ENCODE assay signal across 11 cellular contexts in genomic region chr12:128798543-128799341, GRCh38. TPM values are rescaled to one million over a fixed set of nuclear protein-coding genes. Genes with fewer than 3 reads are reported as not detected.
DNase-seq lines count a peak whose midpoint lies in the region; ATAC-seq, FAIRE-seq and TF ChIP-seq lines count a peak whose summit lies in the region.
"Had no signal": no experiment of that assay in that cellular context is flagged by ENCODE, and none has a peak within 500 bp of the region (broad histone marks: within the 10 kb centered on the region; RNA-seq: fewer than 3 reads in every experiment).

No MANE protein-coding gene starts in this region.

- no peak overlapping the region for H3K4me3 ChIP-seq in right lobe of liver
- H3K4me3 ChIP-seq in HepG2 (replicated peaks in 1 of 3; ENCODE audit: insufficient read depth in 1 of 3, low read depth in 2 of 3, low read length in 3 of 3), result no peak overlapping the region
- H3K4me3 ChIP-seq in kidney epithelial cell (ENCODE audit: low read depth, low read length), result no peak overlapping the region
- H3K4me3 ChIP-seq: vagina had no signal

- H3K9ac ChIP-seq in HepG2 (ENCODE audit: insufficient read depth, low read depth, low read length), result no peak overlapping the region

- H4K20me1 ChIP-seq in HepG2 (ENCODE audit: insufficient read depth, low read length), result 0 out of 2 replicates have a peak, but pooled peaks cover 6% of the 10 kb centered on the region

- 84% methylated on average over 11 of the region's 23 CpGs for WGBS in right lobe of liver (ENCODE audit: insufficient coverage, low coverage, low lambda C conversion rate, missing lambda C conversion rate)
- WGBS in HepG2 (ENCODE audit: low lambda C conversion rate), result 89% methylated on average over 19 of the region's 23 CpGs

- H3K36me3 ChIP-seq in right lobe of liver (peaks cover 8 to 64% (median 21%) of the 10 kb centered on the region in 4 donors), HepG2 (replicated peaks in 1 of 2; ENCODE audit: control insufficient read depth in 1 of 2, insufficient read depth in 2 of 2, low read length in 2 of 2) (peaks cover 41 to 84% of the 10 kb centered on the region in 2 experiments), kidney epithelial cell (ENCODE audit: control insufficient read depth, insufficient read depth, low read length) (peaks cover 4% of the 10 kb centered on the region)

- H3K9me3 ChIP-seq in right lobe of liver (no peaks in the 10 kb centered on the region), HepG2 (ENCODE audit: low read length) (no peaks in the 10 kb centered on the region)
- H3K9me3 ChIP-seq: vagina had no signal

- H3K27me3 ChIP-seq in right lobe of liver (no peaks in the 10 kb centered on the region), HepG2 (ENCODE audit: control insufficient read depth in 1 of 2, insufficient read depth in 2 of 2, low read length in 2 of 2) (no peaks in the 10 kb centered on the region), kidney epithelial cell (ENCODE audit: control insufficient read depth, insufficient read depth, low read length) (no peaks in the 10 kb centered on the region)
- H3K27me3 ChIP-seq: vagina had no signal

- DNase-seq in right lobe of liver, result no peak
- no peak for DNase-seq in HepG2 (ENCODE audit: low spot score)
- DNase-seq in kidney epithelial cell (ENCODE audit: low read depth), result no peak
- DNase-seq in MV-4-11 (lab: John Stamatoyannopoulos, UW), result no peak
- DNase-seq in NCI-H2196 (lab: John Stamatoyannopoulos, UW; ENCODE audit: unreplicated experiment), result no peak
- no peak for DNase-seq in H54 (ENCODE audit: insufficient read length, low spot score)
- DNase-seq: AML-193, NCI-H1092 had no signal

- BruUV-seq in HepG2 (replicated peaks; lab: Mats Ljungman, UMichigan), result no TSS peak

- peaks cover 6% of the 10 kb centered on the region for H3K79me2 ChIP-seq in HepG2 (ENCODE audit: insufficient read depth, low read length)

- no peaks in the 10 kb centered on the region for H3K4me1 ChIP-seq in right lobe of liver
- no peaks in the 10 kb centered on the region for H3K4me1 ChIP-seq in HepG2 (ENCODE audit: insufficient read depth, low read length)
- H3K4me1 ChIP-seq: vagina had no signal

- FAIRE-seq in HepG2 (lab: Jason Lieb, UNC) (no peak), H54 (lab: Jason Lieb, UNC) (no peak)

- ATAC-seq in right lobe of liver, result no peak
- ATAC-seq in HepG2, result no peak
- ATAC-seq in HG03432 (IDR thresholded peaks at IDR 0.05; ENCODE audit: unreplicated experiment), result no peak

- POLR2A ChIA-PET in HepG2 (lab: Yijun Ruan, JAX), result no interaction called here

- H3K27ac ChIP-seq in right lobe of liver, result no peak overlapping the region
- H3K27ac ChIP-seq in HepG2 (ENCODE audit: extremely low read length, insufficient read depth, low read length), result no peak overlapping the region
- H3K27ac ChIP-seq: vagina had no signal

- TF ChIP-seq CTCF in right lobe of liver (IDR thresholded peaks at IDR 0.05) (peak in 3 of 4 donors; percentile 5 to 24 (median 12)), HepG2 (CRISPR knock-in tag; IDR thresholded peaks at IDR 0.05) (no peak), LNCAP (IDR thresholded peaks at IDR 0.05) (peak; percentile 44), kidney epithelial cell (IDR thresholded peaks at IDR 0.05; ENCODE audit: insufficient read depth, low read length, poor library complexity, severe bottlenecking) (peak; percentile 2)

- no peak overlapping the region for H2AFZ ChIP-seq in HepG2 (ENCODE audit: low read length)

- no peak for TF ChIP-seq RAD21 in HepG2 (CRISPR knock-in tag; IDR thresholded peaks at IDR 0.05)

- TF ChIP-seq EP300 in HepG2 (IDR thresholded peaks at IDR 0.05; ENCODE audit: low read depth in 2 of 2, low read length in 2 of 2) (no peak), HepG2 (CRISPR knock-in tag; IDR thresholded peaks at IDR 0.05; ENCODE audit: borderline replicate concordance) (no peak)

- intact Hi-C loops in right lobe of liver (cut with DNase I) (no loop called here), HepG2 (cut with micrococcal nuclease; ENCODE audit: unreplicated experiment) (no loop called here)

- TF ChIP-seq POLR2A in right lobe of liver (IDR thresholded peaks at IDR 0.05) (no peak), HepG2 (IDR thresholded peaks at IDR 0.05; ENCODE audit: insufficient read depth in 1 of 2, low read depth in 2 of 2, low read length in 2 of 2) (no peak), H54 (IDR thresholded peaks at IDR 0.05; ENCODE audit: low read depth, low read length) (no peak)

- in situ Hi-C loops in HepG2 (cut with HindIII; ENCODE audit: extremely low pct_ligation_motif_present, low pct_unique_long_range_greater_than_20kb), result no loop called here

- CTCF ChIA-PET in HepG2 (lab: Yijun Ruan, JAX; ENCODE audit: low intra/inter-chr PET ratio, low total read pairs), result no interaction called here

- no peak overlapping the region for H3K4me2 ChIP-seq in HepG2 (ENCODE audit: low read depth, low read length)

TF ChIP-seq in HepG2, 621 proteins besides CTCF, POLR2A, EP300 and RAD21 (continues in another document):
- TF ChIP-seq ATM (IDR thresholded peaks at IDR 0.05; ENCODE audit: borderline replicate concordance), result no peak
- no peak for TF ChIP-seq DNMT3B (CRISPR knock-in tag; conservative IDR thresholded peaks at IDR 0.05)
- no peak for TF ChIP-seq ZBTB7B (CRISPR knock-in tag; IDR thresholded peaks at IDR 0.05)
- no peak for TF ChIP-seq PBX3 (CRISPR knock-in tag; IDR thresholded peaks at IDR 0.05; ENCODE audit: borderline replicate concordance)
- no peak for TF ChIP-seq TOPORS (CRISPR knock-in tag; IDR thresholded peaks at IDR 0.05)
- no peak for TF ChIP-seq POLR2AphosphoS2 (IDR thresholded peaks at IDR 0.05; ENCODE audit: low read depth, low read length)

RNA-seq across cellular contexts. Expression of gene SLC15A4, which starts 25.0 kb away (rescaled TPM):
- total RNA-seq in right lobe of liver, result 10 to 100 TPM; 10.7 to 49.2 (median 25.5) TPM
- 8.2 and 17.3 TPM in 2 replicates for total RNA-seq in HepG2 (2016; rRNA removed; fragmentation: Illumina TruSeq; extraction: Trizol)
- 21.9 and 22.2 TPM in 2 replicates for total RNA-seq in HepG2 (2016; cell fraction: cytosol; rRNA removed; fragmentation: Illumina TruSeq; extraction: Trizol; ENCODE audit: low read depth)
- 8.5 and 19.3 TPM in 2 replicates for total RNA-seq in HepG2 (2016; cell fraction: insoluble cytoplasmic fraction; rRNA removed; fragmentation: Illumina TruSeq; extraction: Trizol)
- 11.6 and 11.8 TPM in 2 replicates for total RNA-seq in HepG2 (2016; cell fraction: membrane; rRNA removed; fragmentation: Illumina TruSeq; extraction: Trizol)
- 26.9 and 28.3 TPM in 2 replicates for total RNA-seq in HepG2 (2016; cell fraction: nucleus; rRNA removed; fragmentation: Illumina TruSeq; extraction: Trizol)
- polyA plus RNA-seq in HepG2 (2011; rRNA removed), result 22.7 and 25.8 TPM in 2 replicates
- polyA plus RNA-seq in HepG2 (2011; cell fraction: cytosol; rRNA removed), result 15.4 and 23.5 TPM in 2 replicates
- 21.1 and 23.8 TPM in 2 replicates for polyA plus RNA-seq in HepG2 (2011; cell fraction: nucleus; rRNA removed)
- polyA plus RNA-seq in HepG2 (2012), result 13.2 and 17.3 TPM in 2 replicates
- 2.0 and 2.3 TPM in 2 replicates for polyA plus RNA-seq in HepG2 (2016; cell fraction: cytosol; fragmentation: Illumina TruSeq; extraction: Trizol; ENCODE audit: low read depth)
- 6.8 and 7.6 TPM in 2 replicates for polyA plus RNA-seq in HepG2 (2016; cell fraction: insoluble cytoplasmic fraction; fragmentation: Illumina TruSeq; extraction: Trizol; ENCODE audit: low read depth)
- polyA plus RNA-seq in HepG2 (2016; cell fraction: membrane; fragmentation: Illumina TruSeq; extraction: Trizol; ENCODE audit: low read depth), result 3.5 and 4.1 TPM in 2 replicates
- polyA plus RNA-seq in HepG2 (2016; cell fraction: nucleus; fragmentation: Illumina TruSeq; extraction: Trizol; ENCODE audit: insufficient read depth, low read depth), result 28.4 and 32.6 TPM in 2 replicates
- 47.4 and 97.4 TPM in 2 replicates for polyA minus RNA-seq in HepG2 (2011; rRNA and poly(A)+ RNA removed; ENCODE audit: low replicate concordance)
- 23.1 and 28.7 TPM in 2 replicates for polyA minus RNA-seq in HepG2 (2011; cell fraction: cytosol; rRNA and poly(A)+ RNA removed)
- polyA minus RNA-seq in HepG2 (2011; cell fraction: nucleus; rRNA and poly(A)+ RNA removed), result 45.4 and 58.3 TPM in 2 replicates
- 101 and 108 TPM in 2 replicates for total RNA-seq in kidney epithelial cell

RNA-seq across cellular contexts. Expression of gene GLT1D1, which starts 54.5 kb away (rescaled TPM):
- total RNA-seq in right lobe of liver (10 to 100 TPM; 14.9 to 21.9 (median 20.2) TPM), HepG2 (2016; rRNA removed; fragmentation: Illumina TruSeq; extraction: Trizol) (0.09 TPM in 1 of 2 replicates, not detected in the other), kidney epithelial cell (1.3 and 1.7 TPM in 2 replicates)
- total RNA-seq in HepG2 (2016; cell fraction: cytosol; rRNA removed; fragmentation: Illumina TruSeq; extraction: Trizol; ENCODE audit: low read depth), result not detected in 2 replicates
- not detected in 2 replicates for total RNA-seq in HepG2 (2016; cell fraction: insoluble cytoplasmic fraction; rRNA removed; fragmentation: Illumina TruSeq; extraction: Trizol)
- total RNA-seq in HepG2 (2016; cell fraction: membrane; rRNA removed; fragmentation: Illumina TruSeq; extraction: Trizol), result not detected in 2 replicates
- total RNA-seq in HepG2 (2016; cell fraction: nucleus; rRNA removed; fragmentation: Illumina TruSeq; extraction: Trizol), result not detected in 2 replicates
- polyA plus RNA-seq in HepG2 (2011; rRNA removed), result 0.17 and 0.24 TPM in 2 replicates
- polyA plus RNA-seq in HepG2 (2011; cell fraction: cytosol; rRNA removed), result 0.12 and 0.24 TPM in 2 replicates
- polyA plus RNA-seq in HepG2 (2011; cell fraction: nucleus; rRNA removed), result 0.10 TPM in 1 of 2 replicates, not detected in the other
- 0.20 and 0.48 TPM in 2 replicates for polyA plus RNA-seq in HepG2 (2012)
- 0.06 TPM in 1 of 2 replicates, not detected in the other for polyA plus RNA-seq in HepG2 (2016; cell fraction: cytosol; fragmentation: Illumina TruSeq; extraction: Trizol; ENCODE audit: low read depth)
- 0.11 TPM in 1 of 2 replicates, not detected in the other for polyA plus RNA-seq in HepG2 (2016; cell fraction: insoluble cytoplasmic fraction; fragmentation: Illumina TruSeq; extraction: Trizol; ENCODE audit: low read depth)
- polyA plus RNA-seq in HepG2 (2016; cell fraction: membrane; fragmentation: Illumina TruSeq; extraction: Trizol; ENCODE audit: low read depth), result 0.06 and 0.15 TPM in 2 replicates
- not detected in 2 replicates for polyA plus RNA-seq in HepG2 (2016; cell fraction: nucleus; fragmentation: Illumina TruSeq; extraction: Trizol; ENCODE audit: insufficient read depth, low read depth)
- polyA minus RNA-seq in HepG2 (2011; rRNA and poly(A)+ RNA removed; ENCODE audit: low replicate concordance), result 0.04 and 0.07 TPM in 2 replicates
- polyA minus RNA-seq in HepG2 (2011; cell fraction: cytosol; rRNA and poly(A)+ RNA removed), result not detected in 2 replicates
- polyA minus RNA-seq in HepG2 (2011; cell fraction: nucleus; rRNA and poly(A)+ RNA removed), result 0.12 TPM in 1 of 2 replicates, not detected in the other
